ENCODE assay signal across 9 cellular contexts in the genomic region with DNA sequence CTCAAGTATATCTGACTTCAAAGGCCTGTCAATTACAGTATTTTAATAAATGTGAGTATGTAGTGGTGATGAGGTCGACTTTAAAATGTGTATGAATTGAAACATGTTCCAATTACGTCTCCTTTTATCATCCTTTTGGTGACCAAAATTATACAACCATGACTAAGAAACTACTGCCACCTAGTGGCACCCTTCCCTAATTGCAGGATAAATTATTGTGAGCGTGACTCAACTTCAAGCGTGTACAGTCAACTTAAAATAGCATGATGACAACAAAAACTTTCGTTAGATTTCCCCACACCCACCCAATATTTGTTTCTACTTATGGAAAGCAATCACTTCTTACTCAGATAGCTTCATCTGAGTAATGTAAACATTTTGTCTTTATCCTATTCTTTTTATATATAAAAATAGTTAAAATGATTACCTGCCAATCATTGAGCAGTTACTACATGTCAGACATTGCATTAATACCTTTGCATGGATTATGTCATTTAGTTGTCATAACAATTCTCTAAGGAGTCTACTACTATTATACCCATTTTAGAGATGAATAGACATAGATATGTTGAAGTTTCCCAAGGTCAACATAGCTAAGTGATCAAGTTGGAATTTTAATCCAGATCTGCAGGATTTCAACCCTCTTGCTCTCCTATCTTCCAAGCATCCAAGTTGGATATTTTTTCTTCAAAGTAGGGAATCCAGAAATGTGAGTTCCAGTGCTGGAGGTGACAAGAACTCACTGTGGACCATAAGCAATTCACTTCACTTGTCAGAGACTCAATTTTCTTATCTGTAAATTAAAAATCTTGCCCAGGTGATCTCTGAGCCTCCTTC.
DNase-seq lines count a peak whose midpoint lies in the region; ATAC-seq and TF ChIP-seq lines count a peak whose summit lies in the region.
"Had no signal": no experiment of that assay in that cellular context is flagged by ENCODE, and none has a peak within 500 bp of the region (broad histone marks: within the 10 kb centered on the region; RNA-seq: fewer than 3 reads in every experiment).

No MANE protein-coding gene starts in this region.

- no peaks in the 10 kb centered on the region for H3K9me3 ChIP-seq in OCI-LY3 (ENCODE audit: insufficient read depth, low read length)
- H3K9me3 ChIP-seq in smooth muscle cell (replicated peaks; ENCODE audit: low read depth) = no peaks in the 10 kb centered on the region

- no peak for TF ChIP-seq POLR2A in erythroblast (IDR thresholded peaks at IDR 0.05; ENCODE audit: low read length)

- no peaks in the 10 kb centered on the region for H3K36me3 Mint-ChIP-seq in activated CD8-positive, alpha-beta memory T cell treated with anti-CD3 and anti-CD28 coated beads, Interleukin-2, amount 10 ng/mL, durations not matched to agents 7 days and 5 days
- H3K36me3 Mint-ChIP-seq: IgD-negative memory B cell had no signal

- H3K9ac ChIP-seq in OCI-LY3 (ENCODE audit: low read length) (no peak overlapping the region), smooth muscle cell (ENCODE audit: low read depth) (no peak overlapping the region)

- peaks cover 2% of the 10 kb centered on the region for H3K9me3 Mint-ChIP-seq in activated CD8-positive, alpha-beta memory T cell treated with anti-CD3 and anti-CD28 coated beads, Interleukin-2, amount 10 ng/mL, durations not matched to agents 7 days and 5 days (ENCODE audit: low read depth)

- no peak overlapping the region for H3K4me3 Mint-ChIP-seq in activated CD8-positive, alpha-beta memory T cell treated with anti-CD3 and anti-CD28 coated beads, Interleukin-2, amount 10 ng/mL, durations not matched to agents 7 days and 5 days
- H3K4me3 Mint-ChIP-seq: IgD-negative memory B cell had no signal

- DNase-seq in AML-193 (lab: John Stamatoyannopoulos, UW) (peak; percentile 20 to 24), erythroblast (lab: John Stamatoyannopoulos, UW) (peak; percentile 70 to 78), smooth muscle cell (lab: John Stamatoyannopoulos, UW; ENCODE audit: unreplicated experiment) (no peak), NCI-H2029 treated with DMSO at 0.1 percent for 48 hours (lab: John Stamatoyannopoulos, UW) (no peak), anterior cingulate cortex (lab: John Stamatoyannopoulos, UW) (no peak)
- DNase-seq in activated CD8-positive, alpha-beta memory T cell treated with anti-CD3 and anti-CD28 coated beads, Interleukin-2, amount 10 ng/mL, durations not matched to agents 7 days and 5 days = no peak

- no peak overlapping the region for H2AFZ ChIP-seq in OCI-LY3 (ENCODE audit: low read depth, low read length)
- no peak overlapping the region for H2AFZ ChIP-seq in smooth muscle cell (ENCODE audit: low read depth)

- H3K36me3 ChIP-seq in OCI-LY3 (replicated peaks; ENCODE audit: low read depth, low read length) (no peaks in the 10 kb centered on the region), smooth muscle cell (ENCODE audit: low read depth) (no peaks in the 10 kb centered on the region)

- H3K4me3 ChIP-seq in OCI-LY3 (ENCODE audit: low read length) (no peak overlapping the region), smooth muscle cell (no peak overlapping the region)

- no peak for ATAC-seq in activated CD8-positive, alpha-beta memory T cell treated with anti-CD3 and anti-CD28 coated beads, Interleukin-2, amount 10 ng/mL, durations not matched to agents 7 days and 5 days

- H3K79me2 ChIP-seq in OCI-LY3 (ENCODE audit: low read length) (no peaks in the 10 kb centered on the region), smooth muscle cell (ENCODE audit: low read depth) (no peaks in the 10 kb centered on the region)

- peaks cover 45% of the 10 kb centered on the region for H3K27me3 ChIP-seq in OCI-LY3 (ENCODE audit: low read depth, low read length)
- H3K27me3 ChIP-seq in smooth muscle cell (ENCODE audit: low read depth) = no peaks in the 10 kb centered on the region

- no peak overlapping the region for H3K27ac Mint-ChIP-seq in activated CD8-positive, alpha-beta memory T cell treated with anti-CD3 and anti-CD28 coated beads, Interleukin-2, amount 10 ng/mL, durations not matched to agents 7 days and 5 days
- H3K27ac Mint-ChIP-seq: IgD-negative memory B cell had no signal

- H3K4me1 Mint-ChIP-seq in activated CD8-positive, alpha-beta memory T cell treated with anti-CD3 and anti-CD28 coated beads, Interleukin-2, amount 10 ng/mL, durations not matched to agents 7 days and 5 days = no peaks in the 10 kb centered on the region
- H3K4me1 Mint-ChIP-seq: IgD-negative memory B cell had no signal

- TF ChIP-seq CTCF in GM12873 (IDR thresholded peaks at IDR 0.05; ENCODE audit: insufficient read depth, low read depth, low read length, missing control alignments) (peak; percentile 69), OCI-LY3 (IDR thresholded peaks at IDR 0.05; ENCODE audit: low read depth, low read length) (peak; percentile 95), smooth muscle cell (IDR thresholded peaks at IDR 0.05; ENCODE audit: borderline replicate concordance, insufficient read depth, poor library complexity, severe bottlenecking) (peak; percentile 76)

- H3K4me1 ChIP-seq in OCI-LY3 (ENCODE audit: low read length) (no peaks in the 10 kb centered on the region), smooth muscle cell (ENCODE audit: low read depth) (no peaks in the 10 kb centered on the region)

- no peak overlapping the region for H3K4me2 ChIP-seq in OCI-LY3 (ENCODE audit: low read length)
- H3K4me2 ChIP-seq in smooth muscle cell = no peak overlapping the region

- CTCF ChIA-PET in activated CD8-positive, alpha-beta memory T cell treated with anti-CD3 and anti-CD28 coated beads, Interleukin-2, amount 10 ng/mL, durations not matched to agents 7 days and 5 days (lab: Charles Lee) = interaction anchor here (1.1 kb wide), 2 partner anchors 15 to 462 kb away, joined by 3 read pairs; no protein-coding TSS in a partner anchor

- H3K27ac ChIP-seq in OCI-LY3 (ENCODE audit: low read length) (no peak overlapping the region), smooth muscle cell (ENCODE audit: low read depth) (peak overlapping the region; percentile 51)

- H3F3A ChIP-seq in smooth muscle cell (ENCODE audit: low read depth) = no peaks in the 10 kb centered on the region

- peaks cover 3% of the 10 kb centered on the region for H3K27me3 Mint-ChIP-seq in activated CD8-positive, alpha-beta memory T cell treated with anti-CD3 and anti-CD28 coated beads, Interleukin-2, amount 10 ng/mL, durations not matched to agents 7 days and 5 days

- no peaks in the 10 kb centered on the region for H4K20me1 ChIP-seq in OCI-LY3 (ENCODE audit: insufficient read depth, low read length)
- no peaks in the 10 kb centered on the region for H4K20me1 ChIP-seq in smooth muscle cell (ENCODE audit: low read depth)

- 15% methylated on average over 5 of the region's 5 CpGs for WGBS in smooth muscle cell (ENCODE audit: low lambda C conversion rate)

Comparison
In these comparisons a context has a peak if more than half of its experiments do, and no peak if none do; other contexts are left out.
1. DNase-seq: peak in AML-193 (2 of 2) and erythroblast (2 of 2); none in smooth muscle cell (single experiment), NCI-H2029 treated with DMSO at 0.1 percent for 48 hours (single experiment), anterior cingulate cortex (0 of 58) and activated CD8-positive, alpha-beta memory T cell treated with anti-CD3 and anti-CD28 coated beads, Interleukin-2, amount 10 ng/mL, durations not matched to agents 7 days and 5 days (single experiment).
2. Peak in every context shown above with its lines, with median percentiles within 50 percentile points of each other: CTCF ChIP-seq.